Comparison of ENCODE assay signal across 8 cellular contexts in the genomic region with DNA sequence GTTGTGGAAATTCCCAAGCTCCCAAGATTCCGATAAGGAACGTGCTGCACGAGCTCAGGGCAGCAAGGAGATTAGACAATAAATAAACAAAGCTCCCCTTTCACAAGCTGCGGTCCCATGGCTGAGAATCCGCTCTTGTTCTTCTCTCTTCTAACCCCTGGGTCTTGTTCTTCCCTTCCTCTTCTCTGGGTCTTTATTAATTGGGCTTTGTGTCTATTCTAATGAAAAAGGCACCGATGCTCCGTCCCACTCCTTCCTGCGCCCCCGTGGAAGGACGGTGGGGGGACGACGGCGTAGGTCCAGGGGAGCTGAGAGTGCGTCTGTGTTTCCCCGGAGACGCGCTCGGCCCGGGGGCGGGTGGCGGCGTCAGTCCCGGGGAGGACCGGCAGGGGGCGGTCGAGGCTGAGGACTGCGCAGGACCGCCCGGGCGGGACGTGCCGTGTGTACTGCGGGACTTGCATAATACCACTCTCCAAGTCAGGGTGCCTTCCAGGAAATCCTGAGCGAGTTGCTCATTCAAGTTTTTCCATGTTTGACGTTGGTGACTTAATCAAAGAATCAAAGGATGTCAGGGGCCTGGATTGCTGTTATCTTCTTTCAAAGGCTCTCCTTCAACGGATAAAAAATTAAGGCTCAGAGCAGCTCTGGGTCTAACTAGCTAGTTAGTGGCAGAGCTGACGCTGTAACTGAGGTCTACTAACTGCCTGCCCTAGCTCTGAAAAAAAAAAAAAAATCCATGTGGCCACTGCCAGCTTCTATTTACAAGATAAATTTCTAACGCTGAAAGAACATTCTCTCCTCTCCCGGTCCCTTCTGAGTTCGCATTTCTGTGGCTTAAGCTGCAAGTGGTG.
DNase-seq lines count a peak whose midpoint lies in the region; ATAC-seq and TF ChIP-seq lines count a peak whose summit lies in the region.

No MANE protein-coding gene starts in this region.

- ATAC-seq in GM19043 (IDR thresholded peaks at IDR 0.05; ENCODE audit: low read depth, unreplicated experiment) (peak; percentile 98), HG03378 (IDR thresholded peaks at IDR 0.05; ENCODE audit: unreplicated experiment) (peak; percentile 84), esophagus mucosa (peak; percentile 100)

- no peaks in the 10 kb centered on the region for H3K79me2 ChIP-seq in OCI-LY3 (ENCODE audit: low read length)

- H2AFZ ChIP-seq in OCI-LY3 (ENCODE audit: low read depth, low read length) = peak overlapping the region; percentile 75

- POLR2A ChIA-PET in BJ (lab: Charles Lee) = interaction anchor here (0.7 kb wide), 3 partner anchors 44 to 489 kb away, joined by 4 to 9 read pairs (median 5); no protein-coding TSS in a partner anchor

- H3K36me3 ChIP-seq in BJ (ENCODE audit: control insufficient read depth, insufficient read depth, low read length) = no peaks in the 10 kb centered on the region
- no peaks in the 10 kb centered on the region for H3K36me3 ChIP-seq in OCI-LY3 (replicated peaks; ENCODE audit: low read depth, low read length)
- H3K36me3 ChIP-seq in muscle layer of colon (ENCODE audit: insufficient read depth, low read length) = no peaks in the 10 kb centered on the region

- H3K27me3 ChIP-seq in BJ (ENCODE audit: control insufficient read depth, insufficient read depth, low read length) = no peaks in the 10 kb centered on the region
- peaks cover 52% of the 10 kb centered on the region for H3K27me3 ChIP-seq in OCI-LY3 (ENCODE audit: low read depth, low read length)
- H3K27me3 ChIP-seq in muscle layer of colon (ENCODE audit: control insufficient read depth in 1 of 2, insufficient read depth in 2 of 2, low read length in 2 of 2) = no peaks in the 10 kb centered on the region

- H3K9me3 ChIP-seq in OCI-LY3 (ENCODE audit: insufficient read depth, low read length) = no peaks in the 10 kb centered on the region
- H3K9me3 ChIP-seq in muscle layer of colon (ENCODE audit: low read length) = no peaks in the 10 kb centered on the region

- H3K4me1 ChIP-seq in OCI-LY3 (ENCODE audit: low read length) = peaks cover 8% of the 10 kb centered on the region; the same call in 1 of the 2 replicates
- H3K4me1 ChIP-seq in muscle layer of colon (ENCODE audit: insufficient read depth, low read length) = no peaks in the 10 kb centered on the region

- H3K4me2 ChIP-seq in OCI-LY3 (ENCODE audit: low read length) = peak overlapping the region; percentile 76

- H3K4me3 ChIP-seq in BJ (ENCODE audit: low read depth, low read length) (peak overlapping the region; percentile 31), OCI-LY3 (ENCODE audit: low read length) (peak overlapping the region; percentile 67), muscle layer of colon (ENCODE audit: low read depth in 1 of 2, low read length in 2 of 2) (peak overlapping the region; percentile 29 to 46)

- TF ChIP-seq CTCF in BJ (IDR thresholded peaks at IDR 0.05; ENCODE audit: insufficient read depth, low read depth, low read length) (peak; percentile 84), OCI-LY3 (IDR thresholded peaks at IDR 0.05; ENCODE audit: low read depth, low read length) (peak; percentile 84)

- CTCF ChIA-PET in BJ (lab: Yijun Ruan, JAX) = interaction anchor here (0.5 to 9.7 kb wide), 69 partner anchors 9 to 333 kb away, joined by 3 to 151 read pairs (median 4); no protein-coding TSS in a partner anchor

- H3K27ac ChIP-seq in OCI-LY3 (ENCODE audit: low read length) (no peak overlapping the region), muscle layer of colon (ENCODE audit: low read depth, low read length) (peak overlapping the region; percentile 55)

- DNase-seq in BJ (ENCODE audit: low read depth) (peak; percentile 62), activated T-cell treated with anti-CD3 and anti-CD28 coated beads for 48 hours (ENCODE audit: low read depth) (peak; percentile 83)
- peak; percentile 40 to 56 for DNase-seq in stimulated activated CD8-positive, alpha-beta memory T cell treated with anti-CD3 and anti-CD28 coated beads, Interleukin-4, amount 100 ng/mL, for 4 hours (ENCODE audit: low read depth in 2 of 2, low spot score in 1 of 2)

- H4K20me1 ChIP-seq in OCI-LY3 (ENCODE audit: insufficient read depth, low read length) = no peaks in the 10 kb centered on the region

- H3K9ac ChIP-seq in OCI-LY3 (ENCODE audit: low read length) (no peak overlapping the region), muscle layer of colon (ENCODE audit: low read length) (no peak overlapping the region)
